Comparison of ENCODE assay signal across 7 cellular contexts in the genomic region with DNA sequence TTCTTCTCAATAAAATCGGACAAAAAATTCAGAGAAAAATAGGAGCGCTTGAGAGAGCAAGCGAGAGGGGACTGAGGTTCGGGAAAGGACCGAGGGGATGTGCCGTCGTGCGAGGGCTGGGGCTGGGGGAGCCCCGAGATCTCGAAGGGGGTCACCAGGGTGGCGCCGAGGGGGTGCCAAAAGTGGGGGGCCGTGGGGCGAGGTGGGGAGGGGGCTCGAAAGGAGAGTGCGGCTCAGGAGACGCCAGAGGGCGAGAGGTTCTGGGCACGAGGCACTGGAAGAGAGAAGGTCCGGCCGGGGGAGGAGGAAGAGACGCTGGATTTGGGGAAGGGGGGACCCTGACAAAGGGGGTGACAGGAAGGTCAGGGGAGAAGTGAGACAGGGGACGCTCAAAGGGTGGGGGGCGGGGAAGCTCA. TPM values are rescaled to one million over a fixed set of nuclear protein-coding genes. Genes with fewer than 3 reads are reported as not detected.
DNase-seq lines count a peak whose midpoint lies in the region; ATAC-seq and FAIRE-seq lines count a peak whose summit lies in the region.

No MANE protein-coding gene starts in this region.

- peaks cover 12% of the 10 kb centered on the region for H3K36me3 ChIP-seq in ectodermal cell (ENCODE audit: control insufficient read depth, insufficient read depth, low read length)
- no peaks in the 10 kb centered on the region for H3K36me3 ChIP-seq in muscle layer of colon (ENCODE audit: insufficient read depth, low read length)

- H3K4me3 ChIP-seq in ectodermal cell (ENCODE audit: insufficient read depth, low read depth, low read length): peak overlapping the region; percentile 88
- peak overlapping the region; percentile 23 to 56 for H3K4me3 ChIP-seq in muscle layer of colon (ENCODE audit: low read depth in 1 of 2, low read length in 2 of 2)

- H3K27me3 ChIP-seq in ectodermal cell (ENCODE audit: control insufficient read depth, insufficient read depth, low read length, poor library complexity, severe bottlenecking) (no peaks in the 10 kb centered on the region), muscle layer of colon (ENCODE audit: control insufficient read depth in 1 of 2, insufficient read depth in 2 of 2, low read length in 2 of 2) (peaks cover 43 to 68% of the 10 kb centered on the region in 2 donors)

- DNase-seq in GM19239 (ENCODE audit: insufficient read length, low spot score): peak; percentile 25
- peak; percentile 40 for DNase-seq in RKO (ENCODE audit: low spot score)
- no peak for DNase-seq in DMS114 treated with DMSO at 0.1 percent for 48 hours (lab: John Stamatoyannopoulos, UW; ENCODE audit: unreplicated experiment)
- DNase-seq in NCI-H2171 treated with DMSO at 0.1 percent for 48 hours (lab: John Stamatoyannopoulos, UW): no peak

- H3K9me3 ChIP-seq in ectodermal cell (ENCODE audit: control insufficient read depth, low read length): no peaks in the 10 kb centered on the region
- H3K9me3 ChIP-seq in muscle layer of colon (ENCODE audit: low read length): no peaks in the 10 kb centered on the region

- ATAC-seq in GM19324 (IDR thresholded peaks at IDR 0.05; ENCODE audit: low FRiP score, unreplicated experiment): no peak

- peaks cover 15% of the 10 kb centered on the region for H3K4me1 ChIP-seq in ectodermal cell (ENCODE audit: control insufficient read depth, insufficient read depth, low read length)
- H3K4me1 ChIP-seq in muscle layer of colon (ENCODE audit: insufficient read depth, low read length): peaks cover 7% of the 10 kb centered on the region

- peak overlapping the region; percentile 92 for H3K27ac ChIP-seq in ectodermal cell (ENCODE audit: insufficient read depth, low read depth, low read length, poor library complexity, severe bottlenecking)
- H3K27ac ChIP-seq in muscle layer of colon (ENCODE audit: low read depth, low read length): no peak overlapping the region

- FAIRE-seq in GM19239 (lab: Jason Lieb, UNC): no peak

- WGBS in ectodermal cell, 2 experiments: 1% methylated on average over 24 of the region's 24 CpGs

- no peak overlapping the region for H3K9ac ChIP-seq in muscle layer of colon (ENCODE audit: low read length)

RNA-seq across cellular contexts. Expression of a gene that starts 0.8 kb away (rescaled TPM):
- 186 TPM for polyA plus RNA-seq in ectodermal cell (2013, experiment 1 of 4)
- polyA plus RNA-seq in ectodermal cell (2013, experiment 2 of 4): 200 TPM
- 157 TPM for polyA plus RNA-seq in ectodermal cell (2013, experiment 3 of 4)
- polyA plus RNA-seq in ectodermal cell (2013, experiment 4 of 4): 173 TPM

Comparison
In these comparisons a context has a peak if more than half of its experiments do, and no peak if none do; other contexts are left out.
1. DNase-seq: peak in GM19239 (single experiment) and RKO (single experiment); none in DMS114 treated with DMSO at 0.1 percent for 48 hours (single experiment) and NCI-H2171 treated with DMSO at 0.1 percent for 48 hours (single experiment).